In genomic region chr15:49720221-49720620, GRCh38 we compare ENCODE assay signal across 29 cellular contexts.
DNase-seq lines count a peak whose midpoint lies in the region; ATAC-seq, FAIRE-seq and TF ChIP-seq lines count a peak whose summit lies in the region.
"Had no signal": no experiment of that assay in that cellular context is flagged by ENCODE, and none has a peak within 500 bp of the region (broad histone marks: within the 10 kb centered on the region; RNA-seq: fewer than 3 reads in every experiment).

No MANE protein-coding gene starts in this region.

- no peak overlapping the region for H3K27ac Mint-ChIP-seq in type B pancreatic cell
- H3K27ac Mint-ChIP-seq: CD4-positive, alpha-beta T cell had no signal

- intact Hi-C loops in left ventricle myocardium superior (cut with micrococcal nuclease) (no loop called here), sciatic nerve (cut with DNase I) (no loop called here)

- no peak overlapping the region for H3K4me3 Mint-ChIP-seq in type B pancreatic cell
- H3K4me3 Mint-ChIP-seq: CD4-positive, alpha-beta T cell had no signal

- no peaks in the 10 kb centered on the region for H3K36me3 Mint-ChIP-seq in type B pancreatic cell

- no peaks in the 10 kb centered on the region for H3K9me3 Mint-ChIP-seq in type B pancreatic cell
- H3K9me3 Mint-ChIP-seq: CD4-positive, alpha-beta T cell had no signal

- FAIRE-seq in HTR-8/SVneo (lab: Jason Lieb, UNC): no peak
- FAIRE-seq: A204.1, D721Med, GM18507, HepG2, K562 had no signal

- H3K4me1 Mint-ChIP-seq in type B pancreatic cell (ENCODE audit: unreplicated experiment): no peaks in the 10 kb centered on the region

- DNase-seq in left ventricle myocardium superior (no peak), right atrium auricular region (ENCODE audit: low spot score) (no peak), fibroblast of the aortic adventitia (ENCODE audit: low read depth) (peak; percentile 42), sciatic nerve (ENCODE audit: low spot score) (no peak), type B pancreatic cell (ENCODE audit: extremely low spot score, unreplicated experiment) (no peak), HTR-8/SVneo (ENCODE audit: insufficient read length, low spot score) (no peak), LoVo (ENCODE audit: low spot score) (no peak)
- DNase-seq: AML-193; CD4-positive, alpha-beta T cell; GM23248; H7; Kasumi-1; MV-4-11; NCI-H1105; NCI-H146; NCI-H1930; NCI-H2107; NCI-H446; NCI-H526; NCI-H82; NK-92 treated with Interleukin-12 subunit alpha and Interleukin-12 subunit beta, amount 100 ng/mL, for 24 hours; PC-3 had no signal

- peak overlapping the region in 1 of 2 donors; percentile 79 for H3K27ac ChIP-seq in right atrium auricular region
- H3K27ac ChIP-seq: BLaER1 treated with 17β-estradiol and CSF1 and Interleukin-3, amounts not matched to agents 10 nM and 100 nM; GM23248; SJSA1 had no signal

- no peaks in the 10 kb centered on the region for H3K27me3 Mint-ChIP-seq in type B pancreatic cell

- peak; percentile 35 for ATAC-seq in left ventricle myocardium superior
- peak; percentile 56 for ATAC-seq in sciatic nerve
- ATAC-seq: HepG2, K562, PC-3 had no signal

- no peaks in the 10 kb centered on the region for H3K36me3 ChIP-seq in right atrium auricular region
- H3K36me3 ChIP-seq: BLaER1 treated with 17β-estradiol and CSF1 and Interleukin-3, amounts not matched to agents 10 nM and 100 nM; SJSA1 had no signal

- no peaks in the 10 kb centered on the region for H3K4me1 ChIP-seq in right atrium auricular region
- H3K4me1 ChIP-seq: SJSA1 had no signal

- H3K27me3 ChIP-seq in right atrium auricular region: no peaks in the 10 kb centered on the region
- H3K27me3 ChIP-seq: BLaER1 treated with 17β-estradiol and CSF1 and Interleukin-3, amounts not matched to agents 10 nM and 100 nM; SJSA1 had no signal

- no peaks in the 10 kb centered on the region for H3K9me3 ChIP-seq in right atrium auricular region
- H3K9me3 ChIP-seq: SJSA1 had no signal

- TF ChIP-seq CTCF in right atrium auricular region (IDR thresholded peaks at IDR 0.05) (no peak), fibroblast of the aortic adventitia (IDR thresholded peaks at IDR 0.05; ENCODE audit: insufficient read depth, low read length) (no peak), type B pancreatic cell (conservative IDR thresholded peaks at IDR 0.05) (no peak)

- H3K4me3 ChIP-seq in right atrium auricular region: no peak overlapping the region
- no peak overlapping the region for H3K4me3 ChIP-seq in fibroblast of the aortic adventitia (ENCODE audit: low read depth, low read length)
- H3K4me3 ChIP-seq: BLaER1 treated with 17β-estradiol and CSF1 and Interleukin-3, amounts not matched to agents 10 nM and 100 nM; GM23248; K562; SJSA1 had no signal
